8 cellular contexts compared by ENCODE assay signal in the genomic region with DNA sequence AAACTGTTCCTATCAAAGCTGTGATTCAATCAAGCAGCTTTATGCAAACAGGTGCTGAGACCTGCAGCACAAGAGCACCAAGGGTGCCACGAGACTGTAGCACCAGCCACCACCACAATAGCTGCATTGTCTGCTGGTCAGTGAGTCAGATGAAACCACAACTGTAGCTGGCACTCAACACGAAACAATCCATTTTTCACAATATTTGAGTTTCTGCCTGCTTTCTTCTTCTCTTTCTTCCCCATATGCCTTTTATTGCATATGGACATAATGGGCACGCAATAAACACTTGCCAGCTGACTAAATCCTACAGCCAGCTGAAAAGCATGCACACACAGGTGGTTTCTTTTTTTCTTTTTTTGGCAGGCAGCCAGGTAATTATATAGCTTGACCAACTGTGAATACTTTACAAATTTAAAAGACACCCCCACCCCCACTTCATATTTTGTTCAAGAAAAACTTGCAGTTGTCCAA. TPM values are rescaled to one million over a fixed set of nuclear protein-coding genes. Genes with fewer than 3 reads are reported as not detected.
DNase-seq lines count a peak whose midpoint lies in the region; ATAC-seq and TF ChIP-seq lines count a peak whose summit lies in the region.

No MANE protein-coding gene starts in this region.

- H3K27me3 ChIP-seq in neural progenitor cell, result no peaks in the 10 kb centered on the region
- no peaks in the 10 kb centered on the region for H3K27me3 ChIP-seq in Peyer's patch

- H3K4me2 ChIP-seq in neural progenitor cell, result no peak overlapping the region

- no peak for TF ChIP-seq POLR2A in Peyer's patch (IDR thresholded peaks at IDR 0.05)

- H3K36me3 ChIP-seq in neural progenitor cell, result no peaks in the 10 kb centered on the region
- no peaks in the 10 kb centered on the region for H3K36me3 ChIP-seq in Peyer's patch

- H3F3A ChIP-seq in neural progenitor cell (ENCODE audit: low read depth), result no peaks in the 10 kb centered on the region

- H3K4me3 ChIP-seq in neural progenitor cell, result no peak overlapping the region
- H3K4me3 ChIP-seq in Peyer's patch, result no peak overlapping the region

- no peaks in the 10 kb centered on the region for H4K20me1 ChIP-seq in neural progenitor cell (ENCODE audit: low read depth)

- H3K27ac Mint-ChIP-seq in neural progenitor cell, result no peak overlapping the region

- no peaks in the 10 kb centered on the region for H3K79me2 ChIP-seq in neural progenitor cell (ENCODE audit: low read depth)

- H3K27me3 Mint-ChIP-seq in neural progenitor cell (ENCODE audit: insufficient read depth, low read depth), result no peaks in the 10 kb centered on the region

- TF ChIP-seq CTCF in neural progenitor cell (IDR thresholded peaks at IDR 0.05), result no peak
- no peak for TF ChIP-seq CTCF in Peyer's patch (IDR thresholded peaks at IDR 0.05)

- H3K4me3 Mint-ChIP-seq in neural progenitor cell, result no peak overlapping the region

- DNase-seq in MV-4-11 (lab: John Stamatoyannopoulos, UW), result peak; percentile 73
- peak; percentile 92 for DNase-seq in SW480 (ENCODE audit: low spot score)
- DNase-seq in left kidney (ENCODE audit: low read depth, low spot score), result peak; percentile 29
- no peak for DNase-seq in activated effector memory CD4-positive, alpha-beta T cell treated with Interleukin-2 at 50 U/mL for 16 hours
- no peak for DNase-seq in neural progenitor cell (ENCODE audit: low spot score)
- no peak for DNase-seq in NCI-H82 (lab: John Stamatoyannopoulos, UW)
- no peak for DNase-seq in Peyer's patch

- no peaks in the 10 kb centered on the region for H3K9me3 Mint-ChIP-seq in neural progenitor cell

- H2AFZ ChIP-seq in neural progenitor cell (replicated peaks), result no peak overlapping the region

- no peaks in the 10 kb centered on the region for H3K36me3 Mint-ChIP-seq in neural progenitor cell

- H3K9me3 ChIP-seq in neural progenitor cell (ENCODE audit: low read depth), result no peaks in the 10 kb centered on the region
- H3K9me3 ChIP-seq in Peyer's patch, result no peaks in the 10 kb centered on the region

- peak; percentile 62 for ATAC-seq in GM21360 (IDR thresholded peaks at IDR 0.05; ENCODE audit: unreplicated experiment)

- H3K27ac ChIP-seq in neural progenitor cell (no peak overlapping the region), Peyer's patch (no peak overlapping the region)

- peaks cover 12% of the 10 kb centered on the region for H3K4me1 Mint-ChIP-seq in neural progenitor cell

- H3K4me1 ChIP-seq in neural progenitor cell (no peaks in the 10 kb centered on the region), Peyer's patch (no peaks in the 10 kb centered on the region)

- H3K9ac ChIP-seq in neural progenitor cell, result no peak overlapping the region

RNA-seq across cellular contexts. Expression of gene SLC2A12, which starts 16.6 kb away (rescaled TPM):
- 26.0 and 29.2 TPM in 2 replicates for total RNA-seq in neural progenitor cell (ENCODE audit: low replicate concordance)
- total RNA-seq in Peyer's patch, result under 1 TPM in 3 of 4 donors, not detected in 1; 0.35 to 0.67 (median 0.66) TPM

Comparison
In these comparisons a context has a peak if more than half of its experiments do, and no peak if none do; other contexts are left out.
1. DNase-seq: peak in MV-4-11 (single experiment), SW480 (single experiment) and left kidney (single experiment); none in activated effector memory CD4-positive, alpha-beta T cell treated with Interleukin-2 at 50 U/mL for 16 hours (single experiment), neural progenitor cell (single experiment), NCI-H82 (single experiment) and Peyer's patch (0 of 3).
2. RNA of gene SLC2A12, which starts 16.6 kb away (total RNA-seq): 26.0 to 29.2 TPM in neural progenitor cell; 0.35 to 0.67 TPM in Peyer's patch; every median in the first group is over 10 times any median in the second.